In the genomic region with DNA sequence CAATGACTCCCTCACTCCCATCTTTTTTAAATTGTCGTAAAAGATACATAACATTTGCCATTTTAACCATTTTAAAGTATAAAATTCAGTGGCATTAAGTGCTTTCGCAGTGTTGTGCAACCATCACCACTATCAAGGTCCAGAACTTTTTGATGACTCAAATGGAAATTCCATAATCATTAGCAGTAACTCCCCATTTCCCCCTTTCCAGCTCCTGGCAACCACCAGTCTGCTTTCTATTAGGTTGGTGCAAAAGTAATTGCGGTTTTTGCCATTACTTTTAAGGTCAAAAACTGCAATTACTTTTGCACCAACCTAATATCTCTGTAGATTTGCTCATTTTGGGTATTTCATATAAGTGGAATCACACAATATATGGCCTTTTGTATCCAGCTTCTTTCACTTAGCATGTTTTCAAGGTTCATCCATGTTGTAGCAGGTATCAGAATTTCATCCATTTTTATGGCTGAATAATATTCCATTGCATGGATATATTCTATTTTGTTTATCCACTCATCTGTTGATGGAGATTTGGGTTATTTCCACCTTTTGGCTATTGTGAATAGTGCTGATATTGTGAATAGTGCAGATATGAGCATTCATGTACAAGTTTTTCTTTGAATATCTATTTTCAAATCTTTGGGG, we compare ENCODE assay signal across 18 cellular contexts.
DNase-seq lines count a peak whose midpoint lies in the region; ATAC-seq, FAIRE-seq and TF ChIP-seq lines count a peak whose summit lies in the region.
"Had no signal": no experiment of that assay in that cellular context is flagged by ENCODE, and none has a peak within 500 bp of the region (broad histone marks: within the 10 kb centered on the region; RNA-seq: fewer than 3 reads in every experiment).

No MANE protein-coding gene starts in this region.

- dilution Hi-C loops in endothelial cell of umbilical vein (cut with MboI; ENCODE audit: extremely low pct_ligation_motif_present, low sequenced_read_pairs), result no loop called here

- CTCF ChIA-PET in endothelial cell of umbilical vein (lab: Charles Lee), result no interaction called here

- H3K36me3 ChIP-seq in endothelial cell of umbilical vein (ENCODE audit: control insufficient read depth in 2 of 2, extremely low read depth in 1 of 2, insufficient read depth in 2 of 2, low read length in 2 of 2) (no peaks in the 10 kb centered on the region), gastroesophageal sphincter (no peaks in the 10 kb centered on the region)
- H3K36me3 ChIP-seq: heart right ventricle had no signal

- no peak overlapping the region for H3K4me3 Mint-ChIP-seq in naive thymus-derived CD8-positive, alpha-beta T cell
- H3K4me3 Mint-ChIP-seq: activated CD8-positive, alpha-beta T cell treated with anti-CD3 and anti-CD28 coated beads for 36 hours; activated T-helper 17 cell treated with anti-CD3 and anti-CD28 coated beads, Interleukin-2, amount 50 U/mL, for 72 hours; naive B cell; stimulated activated memory B cell treated with anti-CD40 and anti-IgM and Interleukin-4, amounts not matched to agents 10 μg/mL and 1 μg/mL and 100 μg/mL, for 72 hours had no signal

- H3K79me2 ChIP-seq in endothelial cell of umbilical vein (ENCODE audit: control insufficient read depth, insufficient read depth, low read length), result no peaks in the 10 kb centered on the region

- H3K27me3 ChIP-seq in endothelial cell of umbilical vein (ENCODE audit: control insufficient read depth in 2 of 2, insufficient read depth in 2 of 2, low read length in 2 of 2) (no peaks in the 10 kb centered on the region), gastroesophageal sphincter (no peaks in the 10 kb centered on the region)
- H3K27me3 ChIP-seq: heart right ventricle had no signal

- ATAC-seq in omental fat pad (ENCODE audit: low FRiP score) (peak; percentile 68), gastroesophageal sphincter (no peak)
- no peak for ATAC-seq in naive thymus-derived CD8-positive, alpha-beta T cell
- ATAC-seq: activated CD8-positive, alpha-beta T cell treated with anti-CD3 and anti-CD28 coated beads for 36 hours; activated T-helper 17 cell treated with anti-CD3 and anti-CD28 coated beads, Interleukin-2, amount 50 U/mL, for 72 hours; heart right ventricle; Right ventricle myocardium inferior; stimulated activated memory B cell treated with anti-CD40 and anti-IgM and Interleukin-4, amounts not matched to agents 10 μg/mL and 1 μg/mL and 100 μg/mL, for 72 hours had no signal

- TF ChIP-seq CTCF in endothelial cell of umbilical vein (IDR thresholded peaks at IDR 0.05; ENCODE audit: extremely low read depth in 1 of 2, insufficient read depth in 1 of 2, low read depth in 1 of 2, low read length in 2 of 2) (no peak), omental fat pad (IDR thresholded peaks at IDR 0.05) (no peak), gastroesophageal sphincter (IDR thresholded peaks at IDR 0.05) (no peak)

- TF ChIP-seq POLR2A in endothelial cell of umbilical vein (IDR thresholded peaks at IDR 0.05; ENCODE audit: low read depth, low read length), result no peak
- TF ChIP-seq POLR2A in gastroesophageal sphincter (IDR thresholded peaks at IDR 0.05), result no peak

- intact Hi-C loops in endothelial cell of umbilical vein (cut with micrococcal nuclease), result no loop called here

- no peak for FAIRE-seq in endothelial cell of umbilical vein (lab: Jason Lieb, UNC)

- no peak overlapping the region for H3K4me3 ChIP-seq in endothelial cell of umbilical vein (replicated peaks in 1 of 3; ENCODE audit: insufficient read depth in 1 of 3, low read depth in 1 of 3, low read length in 3 of 3)
- H3K4me3 ChIP-seq in gastroesophageal sphincter, result no peak overlapping the region
- H3K4me3 ChIP-seq: heart right ventricle had no signal

- H3K9ac ChIP-seq in endothelial cell of umbilical vein (replicated peaks; ENCODE audit: extremely low read depth, insufficient read depth, low read length), result no peak overlapping the region

- peaks cover 12 to 20% (median 14%) of the 10 kb centered on the region in 4 donors for H3K4me1 Mint-ChIP-seq in naive thymus-derived CD8-positive, alpha-beta T cell

- peaks cover 0 to 7% (median 6%) of the 10 kb centered on the region in 3 donors for H3K36me3 Mint-ChIP-seq in naive thymus-derived CD8-positive, alpha-beta T cell
- H3K36me3 Mint-ChIP-seq: naive B cell; stimulated activated memory B cell treated with anti-CD40 and anti-IgM and Interleukin-4, amounts not matched to agents 10 μg/mL and 1 μg/mL and 100 μg/mL, for 72 hours had no signal

- no peak overlapping the region for H2AFZ ChIP-seq in endothelial cell of umbilical vein (ENCODE audit: low read depth, low read length)

- H3K27ac ChIP-seq in endothelial cell of umbilical vein (ENCODE audit: insufficient read depth, low read depth, low read length), result no peak overlapping the region
- no peak overlapping the region for H3K27ac ChIP-seq in gastroesophageal sphincter
- H3K27ac ChIP-seq: heart right ventricle had no signal

- H3K4me1 ChIP-seq in endothelial cell of umbilical vein (ENCODE audit: control insufficient read depth, extremely low read depth, insufficient read depth, low read length), result no peaks in the 10 kb centered on the region
- no peaks in the 10 kb centered on the region for H3K4me1 ChIP-seq in gastroesophageal sphincter

- TF ChIP-seq EP300 in gastroesophageal sphincter (IDR thresholded peaks at IDR 0.05), result no peak

- DNase-seq in GM04503 (ENCODE audit: low read depth), result peak; percentile 55
- DNase-seq in RPMI7951 (ENCODE audit: low read depth), result peak; percentile 73
- DNase-seq in endothelial cell of umbilical vein (ENCODE audit: low read depth, low spot score), result peak; percentile 9
- no peak for DNase-seq in omental fat pad (ENCODE audit: low spot score)
- no peak for DNase-seq in NCI-H82 (lab: John Stamatoyannopoulos, UW)
- no peak for DNase-seq in naive thymus-derived CD8-positive, alpha-beta T cell
- DNase-seq in activated CD4-positive, alpha-beta T cell treated with anti-CD3 and anti-CD28 coated beads for 48 hours, result no peak
- DNase-seq: activated CD8-positive, alpha-beta T cell treated with anti-CD3 and anti-CD28 coated beads for 36 hours; aorta; heart right ventricle; KG1; naive B cell; NCI-H146; stimulated activated CD4-positive, alpha-beta T cell treated with anti-CD3 and anti-CD28 coated beads, Interleukin-2, amount 100 ng/mL, for 48 hours had no signal

- no peaks in the 10 kb centered on the region for H3K9me1 ChIP-seq in endothelial cell of umbilical vein (replicated peaks; ENCODE audit: control insufficient read depth, extremely low read depth, insufficient read depth, low read length)

- POLR2A ChIA-PET in endothelial cell of umbilical vein (lab: Charles Lee), result no interaction called here
- POLR2A ChIA-PET in naive thymus-derived CD8-positive, alpha-beta T cell (lab: Charles Lee), result no interaction called here

- peaks cover 0 to 16% (median 3%) of the 10 kb centered on the region in 9 donors for H3K9me3 Mint-ChIP-seq in naive thymus-derived CD8-positive, alpha-beta T cell

- BruUV-seq in endothelial cell of umbilical vein (replicated peaks; lab: Mats Ljungman, UMichigan), result no TSS peak

- H3K9me3 ChIP-seq in endothelial cell of umbilical vein (replicated peaks; ENCODE audit: control insufficient read depth, insufficient read depth, low read length) (no peaks in the 10 kb centered on the region), gastroesophageal sphincter (no peaks in the 10 kb centered on the region)

- peaks cover 0 to under 1% (median 0%) of the 10 kb centered on the region in 5 donors for H3K27me3 Mint-ChIP-seq in naive thymus-derived CD8-positive, alpha-beta T cell
- H3K27me3 Mint-ChIP-seq: activated CD8-positive, alpha-beta T cell treated with anti-CD3 and anti-CD28 coated beads for 36 hours; activated T-helper 17 cell treated with anti-CD3 and anti-CD28 coated beads, Interleukin-2, amount 50 U/mL, for 72 hours; naive B cell; stimulated activated memory B cell treated with anti-CD40 and anti-IgM and Interleukin-4, amounts not matched to agents 10 μg/mL and 1 μg/mL and 100 μg/mL, for 72 hours had no signal

- no peak overlapping the region for H3K27ac Mint-ChIP-seq in naive thymus-derived CD8-positive, alpha-beta T cell
- H3K27ac Mint-ChIP-seq: activated CD8-positive, alpha-beta T cell treated with anti-CD3 and anti-CD28 coated beads for 36 hours; activated T-helper 17 cell treated with anti-CD3 and anti-CD28 coated beads, Interleukin-2, amount 50 U/mL, for 72 hours; naive B cell; stimulated activated memory B cell treated with anti-CD40 and anti-IgM and Interleukin-4, amounts not matched to agents 10 μg/mL and 1 μg/mL and 100 μg/mL, for 72 hours had no signal

- no peak overlapping the region for H3K4me2 ChIP-seq in endothelial cell of umbilical vein (ENCODE audit: insufficient read depth, low read length)

- WGBS in gastroesophageal sphincter (ENCODE audit: low coverage in 1 of 2), 2 donors, result 93 to 97% methylated on average over 3 of the region's 3 CpGs

- no peaks in the 10 kb centered on the region for H4K20me1 ChIP-seq in endothelial cell of umbilical vein (replicated peaks; ENCODE audit: control insufficient read depth, extremely low read depth, insufficient read depth, low read length)

TF ChIP-seq in endothelial cell of umbilical vein, 7 proteins besides CTCF, POLR2A, EP300 and RAD21:
- no peak for TF ChIP-seq GATA2 (IDR thresholded peaks at IDR 0.05; ENCODE audit: insufficient read depth, insufficient read length, low read depth, low read length)
- TF ChIP-seq POLR2AphosphoS5 (IDR thresholded peaks at IDR 0.05; ENCODE audit: insufficient read depth, low read depth, low read length), result no peak
- peak; percentile 42 for TF ChIP-seq FOS (IDR thresholded peaks at IDR 0.05; ENCODE audit: borderline replicate concordance, insufficient read depth, low read length)
- TF ChIP-seq JUN (IDR thresholded peaks at IDR 0.05; ENCODE audit: borderline replicate concordance, insufficient read depth, insufficient read length, low read depth), result no peak

Comparison
In these comparisons a context has a peak if more than half of its experiments do, and no peak if none do; other contexts are left out.
1. DNase-seq: peak in GM04503 (single experiment), RPMI7951 (single experiment) and endothelial cell of umbilical vein (single experiment); none in omental fat pad (single experiment), NCI-H82 (single experiment), naive thymus-derived CD8-positive, alpha-beta T cell (0 of 10) and activated CD4-positive, alpha-beta T cell treated with anti-CD3 and anti-CD28 coated beads for 48 hours (single experiment).